1 cellular context compared by ENCODE assay signal in the genomic region with DNA sequence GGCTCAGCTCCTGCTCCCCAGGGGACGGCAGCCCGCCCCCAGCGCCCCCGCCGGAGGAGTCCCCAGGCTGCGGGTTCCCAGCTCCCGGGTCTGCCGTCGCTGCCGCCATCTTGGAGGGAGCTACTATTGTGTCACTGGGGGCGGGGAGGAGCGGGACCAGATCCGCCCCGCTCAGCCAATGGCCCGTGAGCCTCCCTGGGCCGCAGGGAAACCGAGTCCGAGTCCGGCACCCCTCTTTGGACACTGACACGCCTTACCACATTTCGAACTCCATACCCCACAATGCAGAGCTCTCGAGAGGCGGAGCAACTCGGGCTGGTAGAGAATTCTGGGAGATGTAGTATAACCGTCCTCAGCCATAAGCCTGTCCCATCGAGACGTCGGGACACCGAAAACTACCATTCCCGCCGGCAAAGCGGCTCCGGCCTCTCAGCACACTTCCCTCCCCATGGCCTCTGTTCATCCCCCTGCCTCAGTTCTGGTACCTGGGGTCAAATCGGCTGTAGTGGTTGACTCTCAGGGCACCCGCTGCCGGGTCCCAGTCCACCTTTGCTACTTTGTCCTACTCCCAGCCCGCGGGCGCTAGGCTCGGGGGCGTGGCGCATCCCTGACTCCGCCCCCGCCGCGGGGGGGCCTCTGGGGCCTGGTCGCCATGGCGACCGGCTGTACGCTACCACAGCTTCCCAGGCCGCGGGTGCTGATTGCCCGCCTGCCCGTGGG.
A peak's percentile ranks its signal among the peaks of the same experiment; 100 is the strongest.
TF ChIP-seq lines count a peak whose summit lies in the region.

A gene (minus strand): TSS at position 133 of the 720 bp plus-strand sequence. CDS start 24 bp downstream, at position 109.
A gene with protein sequence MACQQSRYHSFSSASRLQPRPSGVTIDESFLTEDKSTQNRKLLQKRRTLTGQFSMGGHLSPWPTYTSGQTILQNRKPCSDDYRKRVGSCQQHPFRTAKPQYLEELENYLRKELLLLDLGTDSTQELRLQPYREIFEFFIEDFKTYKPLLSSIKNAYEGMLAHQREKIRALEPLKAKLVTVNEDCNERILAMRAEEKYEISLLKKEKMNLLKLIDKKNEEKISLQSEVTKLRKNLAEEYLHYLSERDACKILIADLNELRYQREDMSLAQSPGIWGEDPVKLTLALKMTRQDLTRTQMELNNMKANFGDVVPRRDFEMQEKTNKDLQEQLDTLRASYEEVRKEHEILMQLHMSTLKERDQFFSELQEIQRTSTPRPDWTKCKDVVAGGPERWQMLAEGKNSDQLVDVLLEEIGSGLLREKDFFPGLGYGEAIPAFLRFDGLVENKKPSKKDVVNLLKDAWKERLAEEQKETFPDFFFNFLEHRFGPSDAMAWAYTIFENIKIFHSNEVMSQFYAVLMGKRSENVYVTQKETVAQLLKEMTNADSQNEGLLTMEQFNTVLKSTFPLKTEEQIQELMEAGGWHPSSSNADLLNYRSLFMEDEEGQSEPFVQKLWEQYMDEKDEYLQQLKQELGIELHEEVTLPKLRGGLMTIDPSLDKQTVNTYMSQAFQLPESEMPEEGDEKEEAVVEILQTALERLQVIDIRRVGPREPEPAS (plus strand): TSS at position 462 of the 720 bp plus-strand sequence. CDS start 261 bp downstream, outside the sequence.

TF ChIP-seq in HepG2, 621 proteins besides CTCF, POLR2A, EP300 and RAD21 (continued from another document and continues in another):
- TF ChIP-seq, protein P1, sequence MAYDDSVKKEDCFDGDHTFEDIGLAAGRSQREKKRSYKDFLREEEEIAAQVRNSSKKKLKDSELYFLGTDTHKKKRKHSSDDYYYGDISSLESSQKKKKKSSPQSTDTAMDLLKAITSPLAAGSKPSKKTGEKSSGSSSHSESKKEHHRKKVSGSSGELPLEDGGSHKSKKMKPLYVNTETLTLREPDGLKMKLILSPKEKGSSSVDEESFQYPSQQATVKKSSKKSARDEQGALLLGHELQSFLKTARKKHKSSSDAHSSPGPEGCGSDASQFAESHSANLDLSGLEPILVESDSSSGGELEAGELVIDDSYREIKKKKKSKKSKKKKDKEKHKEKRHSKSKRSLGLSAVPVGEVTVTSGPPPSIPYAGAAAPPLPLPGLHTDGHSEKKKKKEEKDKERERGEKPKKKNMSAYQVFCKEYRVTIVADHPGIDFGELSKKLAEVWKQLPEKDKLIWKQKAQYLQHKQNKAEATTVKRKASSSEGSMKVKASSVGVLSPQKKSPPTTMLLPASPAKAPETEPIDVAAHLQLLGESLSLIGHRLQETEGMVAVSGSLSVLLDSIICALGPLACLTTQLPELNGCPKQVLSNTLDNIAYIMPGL (CRISPR knock-in tag; IDR thresholded peaks at IDR 0.05; ENCODE audit: borderline replicate concordance in 1 of 2, low read depth in 1 of 2): peak; percentile 56 to 66
- TF ChIP-seq, protein P2, sequence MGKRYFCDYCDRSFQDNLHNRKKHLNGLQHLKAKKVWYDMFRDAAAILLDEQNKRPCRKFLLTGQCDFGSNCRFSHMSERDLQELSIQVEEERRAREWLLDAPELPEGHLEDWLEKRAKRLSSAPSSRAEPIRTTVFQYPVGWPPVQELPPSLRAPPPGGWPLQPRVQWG (CRISPR knock-in tag; IDR thresholded peaks at IDR 0.05; ENCODE audit: borderline replicate concordance, low read depth): no peak
- TF ChIP-seq DNMT1 (CRISPR knock-in tag; IDR thresholded peaks at IDR 0.05) (0 out of 2 replicates have a peak, but pooled peaks have one; percentile 35), ZNF879 (CRISPR knock-in tag; IDR thresholded peaks at IDR 0.05) (peak; percentile 47; the same call in 1 of the 2 replicates), MYNN (CRISPR knock-in tag; IDR thresholded peaks at IDR 0.05; ENCODE audit: low read depth) (peak; percentile 89; the same call in 1 of the 2 replicates), ZNF10 (CRISPR knock-in tag; IDR thresholded peaks at IDR 0.05; ENCODE audit: borderline replicate concordance, low read depth) (no peak), ZNF850 (CRISPR knock-in tag; conservative IDR thresholded peaks at IDR 0.05) (no peak), PCBP2 (optimal IDR thresholded peaks at IDR 0.05; ENCODE audit: low read depth, low read length, poor library complexity, severe bottlenecking) (no peak), NCOA1 (CRISPR knock-in tag; IDR thresholded peaks at IDR 0.05) (peak; percentile 28; the same call in 1 of the 2 replicates), HDAC1 (CRISPR knock-in tag; IDR thresholded peaks at IDR 0.05) (no peak; the same call in 1 of the 2 replicates), KDM6A (CRISPR knock-in tag; IDR thresholded peaks at IDR 0.05; ENCODE audit: low read depth) (no peak), ZNF777 (CRISPR knock-in tag; IDR thresholded peaks at IDR 0.05) (0 out of 2 replicates have a peak, but pooled peaks have one; percentile 9), CREB1 (IDR thresholded peaks at IDR 0.05) (peak; percentile 77), CREB1 (CRISPR knock-in tag; IDR thresholded peaks at IDR 0.05) (peak; percentile 91), ZNF331 (CRISPR knock-in tag; IDR thresholded peaks at IDR 0.05) (peak; percentile 38), CBX5 (CRISPR knock-in tag; IDR thresholded peaks at IDR 0.05; ENCODE audit: borderline replicate concordance) (no peak; the same call in 1 of the 2 replicates), ZNF230 (CRISPR knock-in tag; IDR thresholded peaks at IDR 0.05) (no peak; the same call in none of the 2 replicates)
- TF ChIP-seq, protein P3, sequence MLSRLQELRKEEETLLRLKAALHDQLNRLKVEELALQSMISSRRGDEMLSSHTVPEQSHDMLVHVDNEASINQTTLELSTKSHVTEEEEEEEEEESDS (CRISPR knock-in tag; IDR thresholded peaks at IDR 0.05; ENCODE audit: borderline replicate concordance): no peak
- TF ChIP-seq, protein P4, sequence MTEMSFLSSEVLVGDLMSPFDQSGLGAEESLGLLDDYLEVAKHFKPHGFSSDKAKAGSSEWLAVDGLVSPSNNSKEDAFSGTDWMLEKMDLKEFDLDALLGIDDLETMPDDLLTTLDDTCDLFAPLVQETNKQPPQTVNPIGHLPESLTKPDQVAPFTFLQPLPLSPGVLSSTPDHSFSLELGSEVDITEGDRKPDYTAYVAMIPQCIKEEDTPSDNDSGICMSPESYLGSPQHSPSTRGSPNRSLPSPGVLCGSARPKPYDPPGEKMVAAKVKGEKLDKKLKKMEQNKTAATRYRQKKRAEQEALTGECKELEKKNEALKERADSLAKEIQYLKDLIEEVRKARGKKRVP (CRISPR knock-in tag; IDR thresholded peaks at IDR 0.05): peak in 1 of 2 experiments; percentile 58; a peak in 2 of 4 replicates
- TF ChIP-seq, protein P5, sequence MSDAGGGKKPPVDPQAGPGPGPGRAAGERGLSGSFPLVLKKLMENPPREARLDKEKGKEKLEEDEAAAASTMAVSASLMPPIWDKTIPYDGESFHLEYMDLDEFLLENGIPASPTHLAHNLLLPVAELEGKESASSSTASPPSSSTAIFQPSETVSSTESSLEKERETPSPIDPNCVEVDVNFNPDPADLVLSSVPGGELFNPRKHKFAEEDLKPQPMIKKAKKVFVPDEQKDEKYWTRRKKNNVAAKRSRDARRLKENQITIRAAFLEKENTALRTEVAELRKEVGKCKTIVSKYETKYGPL (CRISPR knock-in tag; IDR thresholded peaks at IDR 0.05): no peak
- TF ChIP-seq, protein P6, sequence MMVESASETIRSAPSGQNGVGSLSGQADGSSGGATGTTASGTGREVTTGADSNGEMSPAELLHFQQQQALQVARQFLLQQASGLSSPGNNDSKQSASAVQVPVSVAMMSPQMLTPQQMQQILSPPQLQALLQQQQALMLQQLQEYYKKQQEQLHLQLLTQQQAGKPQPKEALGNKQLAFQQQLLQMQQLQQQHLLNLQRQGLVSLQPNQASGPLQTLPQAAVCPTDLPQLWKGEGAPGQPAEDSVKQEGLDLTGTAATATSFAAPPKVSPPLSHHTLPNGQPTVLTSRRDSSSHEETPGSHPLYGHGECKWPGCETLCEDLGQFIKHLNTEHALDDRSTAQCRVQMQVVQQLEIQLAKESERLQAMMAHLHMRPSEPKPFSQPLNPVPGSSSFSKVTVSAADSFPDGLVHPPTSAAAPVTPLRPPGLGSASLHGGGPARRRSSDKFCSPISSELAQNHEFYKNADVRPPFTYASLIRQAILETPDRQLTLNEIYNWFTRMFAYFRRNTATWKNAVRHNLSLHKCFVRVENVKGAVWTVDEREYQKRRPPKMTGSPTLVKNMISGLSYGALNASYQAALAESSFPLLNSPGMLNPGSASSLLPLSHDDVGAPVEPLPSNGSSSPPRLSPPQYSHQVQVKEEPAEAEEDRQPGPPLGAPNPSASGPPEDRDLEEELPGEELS (CRISPR knock-in tag; IDR thresholded peaks at IDR 0.05): peak; percentile 2; the same call in 1 of the 2 replicates
- TF ChIP-seq, protein P7, sequence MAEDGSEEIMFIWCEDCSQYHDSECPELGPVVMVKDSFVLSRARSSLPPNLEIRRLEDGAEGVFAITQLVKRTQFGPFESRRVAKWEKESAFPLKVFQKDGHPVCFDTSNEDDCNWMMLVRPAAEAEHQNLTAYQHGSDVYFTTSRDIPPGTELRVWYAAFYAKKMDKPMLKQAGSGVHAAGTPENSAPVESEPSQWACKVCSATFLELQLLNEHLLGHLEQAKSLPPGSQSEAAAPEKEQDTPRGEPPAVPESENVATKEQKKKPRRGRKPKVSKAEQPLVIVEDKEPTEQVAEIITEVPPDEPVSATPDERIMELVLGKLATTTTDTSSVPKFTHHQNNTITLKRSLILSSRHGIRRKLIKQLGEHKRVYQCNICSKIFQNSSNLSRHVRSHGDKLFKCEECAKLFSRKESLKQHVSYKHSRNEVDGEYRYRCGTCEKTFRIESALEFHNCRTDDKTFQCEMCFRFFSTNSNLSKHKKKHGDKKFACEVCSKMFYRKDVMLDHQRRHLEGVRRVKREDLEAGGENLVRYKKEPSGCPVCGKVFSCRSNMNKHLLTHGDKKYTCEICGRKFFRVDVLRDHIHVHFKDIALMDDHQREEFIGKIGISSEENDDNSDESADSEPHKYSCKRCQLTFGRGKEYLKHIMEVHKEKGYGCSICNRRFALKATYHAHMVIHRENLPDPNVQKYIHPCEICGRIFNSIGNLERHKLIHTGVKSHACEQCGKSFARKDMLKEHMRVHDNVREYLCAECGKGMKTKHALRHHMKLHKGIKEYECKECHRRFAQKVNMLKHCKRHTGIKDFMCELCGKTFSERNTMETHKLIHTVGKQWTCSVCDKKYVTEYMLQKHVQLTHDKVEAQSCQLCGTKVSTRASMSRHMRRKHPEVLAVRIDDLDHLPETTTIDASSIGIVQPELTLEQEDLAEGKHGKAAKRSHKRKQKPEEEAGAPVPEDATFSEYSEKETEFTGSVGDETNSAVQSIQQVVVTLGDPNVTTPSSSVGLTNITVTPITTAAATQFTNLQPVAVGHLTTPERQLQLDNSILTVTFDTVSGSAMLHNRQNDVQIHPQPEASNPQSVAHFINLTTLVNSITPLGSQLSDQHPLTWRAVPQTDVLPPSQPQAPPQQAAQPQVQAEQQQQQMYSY (CRISPR knock-in tag; IDR thresholded peaks at IDR 0.05): no peak
- TF ChIP-seq, protein P8, sequence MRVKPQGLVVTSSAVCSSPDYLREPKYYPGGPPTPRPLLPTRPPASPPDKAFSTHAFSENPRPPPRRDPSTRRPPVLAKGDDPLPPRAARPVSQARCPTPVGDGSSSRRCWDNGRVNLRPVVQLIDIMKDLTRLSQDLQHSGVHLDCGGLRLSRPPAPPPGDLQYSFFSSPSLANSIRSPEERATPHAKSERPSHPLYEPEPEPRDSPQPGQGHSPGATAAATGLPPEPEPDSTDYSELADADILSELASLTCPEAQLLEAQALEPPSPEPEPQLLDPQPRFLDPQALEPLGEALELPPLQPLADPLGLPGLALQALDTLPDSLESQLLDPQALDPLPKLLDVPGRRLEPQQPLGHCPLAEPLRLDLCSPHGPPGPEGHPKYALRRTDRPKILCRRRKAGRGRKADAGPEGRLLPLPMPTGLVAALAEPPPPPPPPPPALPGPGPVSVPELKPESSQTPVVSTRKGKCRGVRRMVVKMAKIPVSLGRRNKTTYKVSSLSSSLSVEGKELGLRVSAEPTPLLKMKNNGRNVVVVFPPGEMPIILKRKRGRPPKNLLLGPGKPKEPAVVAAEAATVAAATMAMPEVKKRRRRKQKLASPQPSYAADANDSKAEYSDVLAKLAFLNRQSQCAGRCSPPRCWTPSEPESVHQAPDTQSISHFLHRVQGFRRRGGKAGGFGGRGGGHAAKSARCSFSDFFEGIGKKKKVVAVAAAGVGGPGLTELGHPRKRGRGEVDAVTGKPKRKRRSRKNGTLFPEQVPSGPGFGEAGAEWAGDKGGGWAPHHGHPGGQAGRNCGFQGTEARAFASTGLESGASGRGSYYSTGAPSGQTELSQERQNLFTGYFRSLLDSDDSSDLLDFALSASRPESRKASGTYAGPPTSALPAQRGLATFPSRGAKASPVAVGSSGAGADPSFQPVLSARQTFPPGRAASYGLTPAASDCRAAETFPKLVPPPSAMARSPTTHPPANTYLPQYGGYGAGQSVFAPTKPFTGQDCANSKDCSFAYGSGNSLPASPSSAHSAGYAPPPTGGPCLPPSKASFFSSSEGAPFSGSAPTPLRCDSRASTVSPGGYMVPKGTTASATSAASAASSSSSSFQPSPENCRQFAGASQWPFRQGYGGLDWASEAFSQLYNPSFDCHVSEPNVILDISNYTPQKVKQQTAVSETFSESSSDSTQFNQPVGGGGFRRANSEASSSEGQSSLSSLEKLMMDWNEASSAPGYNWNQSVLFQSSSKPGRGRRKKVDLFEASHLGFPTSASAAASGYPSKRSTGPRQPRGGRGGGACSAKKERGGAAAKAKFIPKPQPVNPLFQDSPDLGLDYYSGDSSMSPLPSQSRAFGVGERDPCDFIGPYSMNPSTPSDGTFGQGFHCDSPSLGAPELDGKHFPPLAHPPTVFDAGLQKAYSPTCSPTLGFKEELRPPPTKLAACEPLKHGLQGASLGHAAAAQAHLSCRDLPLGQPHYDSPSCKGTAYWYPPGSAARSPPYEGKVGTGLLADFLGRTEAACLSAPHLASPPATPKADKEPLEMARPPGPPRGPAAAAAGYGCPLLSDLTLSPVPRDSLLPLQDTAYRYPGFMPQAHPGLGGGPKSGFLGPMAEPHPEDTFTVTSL (CRISPR knock-in tag; IDR thresholded peaks at IDR 0.05; ENCODE audit: borderline replicate concordance): no peak; the same call in 1 of the 2 replicates
- TF ChIP-seq, protein P9, sequence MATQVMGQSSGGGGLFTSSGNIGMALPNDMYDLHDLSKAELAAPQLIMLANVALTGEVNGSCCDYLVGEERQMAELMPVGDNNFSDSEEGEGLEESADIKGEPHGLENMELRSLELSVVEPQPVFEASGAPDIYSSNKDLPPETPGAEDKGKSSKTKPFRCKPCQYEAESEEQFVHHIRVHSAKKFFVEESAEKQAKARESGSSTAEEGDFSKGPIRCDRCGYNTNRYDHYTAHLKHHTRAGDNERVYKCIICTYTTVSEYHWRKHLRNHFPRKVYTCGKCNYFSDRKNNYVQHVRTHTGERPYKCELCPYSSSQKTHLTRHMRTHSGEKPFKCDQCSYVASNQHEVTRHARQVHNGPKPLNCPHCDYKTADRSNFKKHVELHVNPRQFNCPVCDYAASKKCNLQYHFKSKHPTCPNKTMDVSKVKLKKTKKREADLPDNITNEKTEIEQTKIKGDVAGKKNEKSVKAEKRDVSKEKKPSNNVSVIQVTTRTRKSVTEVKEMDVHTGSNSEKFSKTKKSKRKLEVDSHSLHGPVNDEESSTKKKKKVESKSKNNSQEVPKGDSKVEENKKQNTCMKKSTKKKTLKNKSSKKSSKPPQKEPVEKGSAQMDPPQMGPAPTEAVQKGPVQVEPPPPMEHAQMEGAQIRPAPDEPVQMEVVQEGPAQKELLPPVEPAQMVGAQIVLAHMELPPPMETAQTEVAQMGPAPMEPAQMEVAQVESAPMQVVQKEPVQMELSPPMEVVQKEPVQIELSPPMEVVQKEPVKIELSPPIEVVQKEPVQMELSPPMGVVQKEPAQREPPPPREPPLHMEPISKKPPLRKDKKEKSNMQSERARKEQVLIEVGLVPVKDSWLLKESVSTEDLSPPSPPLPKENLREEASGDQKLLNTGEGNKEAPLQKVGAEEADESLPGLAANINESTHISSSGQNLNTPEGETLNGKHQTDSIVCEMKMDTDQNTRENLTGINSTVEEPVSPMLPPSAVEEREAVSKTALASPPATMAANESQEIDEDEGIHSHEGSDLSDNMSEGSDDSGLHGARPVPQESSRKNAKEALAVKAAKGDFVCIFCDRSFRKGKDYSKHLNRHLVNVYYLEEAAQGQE (IDR thresholded peaks at IDR 0.05; ENCODE audit: borderline replicate concordance in 1 of 2, low read depth in 1 of 2, low read length in 2 of 2): peak in 1 of 2 experiments; percentile 81; a peak in 1 of 4 replicates
